In the genomic region with DNA sequence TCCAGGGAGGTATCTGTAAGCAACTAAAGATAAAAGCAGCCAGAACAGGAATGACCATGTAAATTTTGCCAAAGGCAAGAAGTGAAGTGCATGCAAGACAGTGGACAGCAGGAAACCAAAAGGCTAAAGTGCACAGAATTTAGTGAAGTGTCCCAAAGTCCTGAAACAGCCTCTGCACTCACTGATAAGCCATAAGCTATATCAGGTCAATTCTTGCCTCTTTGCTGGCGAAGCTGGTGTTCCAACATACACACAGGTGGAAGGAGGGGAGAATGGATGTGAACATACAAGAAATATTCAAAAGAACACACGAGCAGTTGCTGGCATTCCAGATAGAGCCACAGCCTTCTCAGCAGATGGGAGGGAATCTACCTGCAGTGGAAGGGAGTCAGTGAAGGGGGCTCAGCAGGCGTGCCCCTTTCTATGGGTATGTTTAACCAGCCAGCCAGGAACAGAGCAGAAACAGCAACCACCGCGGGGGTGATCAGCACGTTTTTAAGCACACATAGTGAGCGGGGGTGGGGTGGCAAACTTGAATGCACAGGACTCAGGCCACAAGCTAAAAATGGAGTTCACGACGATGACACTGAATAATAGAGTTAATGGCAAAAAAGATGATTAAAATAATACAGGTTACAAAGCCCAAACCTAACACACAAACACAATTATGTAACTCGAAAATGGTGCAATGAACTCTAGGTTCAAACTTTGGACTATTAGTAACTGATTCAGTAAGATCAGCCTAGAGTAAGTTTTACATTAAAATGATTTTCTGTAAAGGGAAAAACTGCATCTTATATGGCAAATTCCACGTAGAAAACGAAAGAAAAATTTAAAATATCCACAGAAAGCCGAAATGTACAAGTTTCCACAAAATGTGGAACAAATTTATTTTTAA, we compare ENCODE assay signal across 1 cellular context.
TF ChIP-seq lines count a peak whose summit lies in the region.

No MANE protein-coding gene starts in this region.

TF ChIP-seq in K562, 482 proteins besides CTCF, POLR2A, EP300 and RAD21 (continued from another document and continues in another):
- TF ChIP-seq, protein P1, sequence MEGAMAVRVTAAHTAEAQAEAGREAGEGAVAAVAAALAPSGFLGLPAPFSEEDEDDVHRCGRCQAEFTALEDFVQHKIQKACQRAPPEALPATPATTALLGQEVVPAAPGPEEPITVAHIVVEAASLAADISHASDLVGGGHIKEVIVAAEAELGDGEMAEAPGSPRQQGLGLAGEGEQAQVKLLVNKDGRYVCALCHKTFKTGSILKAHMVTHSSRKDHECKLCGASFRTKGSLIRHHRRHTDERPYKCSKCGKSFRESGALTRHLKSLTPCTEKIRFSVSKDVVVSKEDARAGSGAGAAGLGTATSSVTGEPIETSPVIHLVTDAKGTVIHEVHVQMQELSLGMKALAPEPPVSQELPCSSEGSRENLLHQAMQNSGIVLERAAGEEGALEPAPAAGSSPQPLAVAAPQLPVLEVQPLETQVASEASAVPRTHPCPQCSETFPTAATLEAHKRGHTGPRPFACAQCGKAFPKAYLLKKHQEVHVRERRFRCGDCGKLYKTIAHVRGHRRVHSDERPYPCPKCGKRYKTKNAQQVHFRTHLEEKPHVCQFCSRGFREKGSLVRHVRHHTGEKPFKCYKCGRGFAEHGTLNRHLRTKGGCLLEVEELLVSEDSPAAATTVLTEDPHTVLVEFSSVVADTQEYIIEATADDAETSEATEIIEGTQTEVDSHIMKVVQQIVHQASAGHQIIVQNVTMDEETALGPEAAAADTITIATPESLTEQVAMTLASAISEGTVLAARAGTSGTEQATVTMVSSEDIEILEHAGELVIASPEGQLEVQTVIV (CRISPR knock-in tag; IDR thresholded peaks at IDR 0.05; ENCODE audit: borderline replicate concordance), result 0 out of 2 replicates have a peak, but pooled peaks have one; percentile 3
- no peak for TF ChIP-seq NUFIP1 (IDR thresholded peaks at IDR 0.05; ENCODE audit: partially characterized antibody)
- TF ChIP-seq, protein P2, sequence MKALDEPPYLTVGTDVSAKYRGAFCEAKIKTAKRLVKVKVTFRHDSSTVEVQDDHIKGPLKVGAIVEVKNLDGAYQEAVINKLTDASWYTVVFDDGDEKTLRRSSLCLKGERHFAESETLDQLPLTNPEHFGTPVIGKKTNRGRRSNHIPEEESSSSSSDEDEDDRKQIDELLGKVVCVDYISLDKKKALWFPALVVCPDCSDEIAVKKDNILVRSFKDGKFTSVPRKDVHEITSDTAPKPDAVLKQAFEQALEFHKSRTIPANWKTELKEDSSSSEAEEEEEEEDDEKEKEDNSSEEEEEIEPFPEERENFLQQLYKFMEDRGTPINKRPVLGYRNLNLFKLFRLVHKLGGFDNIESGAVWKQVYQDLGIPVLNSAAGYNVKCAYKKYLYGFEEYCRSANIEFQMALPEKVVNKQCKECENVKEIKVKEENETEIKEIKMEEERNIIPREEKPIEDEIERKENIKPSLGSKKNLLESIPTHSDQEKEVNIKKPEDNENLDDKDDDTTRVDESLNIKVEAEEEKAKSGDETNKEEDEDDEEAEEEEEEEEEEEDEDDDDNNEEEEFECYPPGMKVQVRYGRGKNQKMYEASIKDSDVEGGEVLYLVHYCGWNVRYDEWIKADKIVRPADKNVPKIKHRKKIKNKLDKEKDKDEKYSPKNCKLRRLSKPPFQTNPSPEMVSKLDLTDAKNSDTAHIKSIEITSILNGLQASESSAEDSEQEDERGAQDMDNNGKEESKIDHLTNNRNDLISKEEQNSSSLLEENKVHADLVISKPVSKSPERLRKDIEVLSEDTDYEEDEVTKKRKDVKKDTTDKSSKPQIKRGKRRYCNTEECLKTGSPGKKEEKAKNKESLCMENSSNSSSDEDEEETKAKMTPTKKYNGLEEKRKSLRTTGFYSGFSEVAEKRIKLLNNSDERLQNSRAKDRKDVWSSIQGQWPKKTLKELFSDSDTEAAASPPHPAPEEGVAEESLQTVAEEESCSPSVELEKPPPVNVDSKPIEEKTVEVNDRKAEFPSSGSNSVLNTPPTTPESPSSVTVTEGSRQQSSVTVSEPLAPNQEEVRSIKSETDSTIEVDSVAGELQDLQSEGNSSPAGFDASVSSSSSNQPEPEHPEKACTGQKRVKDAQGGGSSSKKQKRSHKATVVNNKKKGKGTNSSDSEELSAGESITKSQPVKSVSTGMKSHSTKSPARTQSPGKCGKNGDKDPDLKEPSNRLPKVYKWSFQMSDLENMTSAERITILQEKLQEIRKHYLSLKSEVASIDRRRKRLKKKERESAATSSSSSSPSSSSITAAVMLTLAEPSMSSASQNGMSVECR (CRISPR knock-in tag; IDR thresholded peaks at IDR 0.05), result peak; percentile 56; the same call in 1 of the 2 replicates
- TF ChIP-seq, protein P3, sequence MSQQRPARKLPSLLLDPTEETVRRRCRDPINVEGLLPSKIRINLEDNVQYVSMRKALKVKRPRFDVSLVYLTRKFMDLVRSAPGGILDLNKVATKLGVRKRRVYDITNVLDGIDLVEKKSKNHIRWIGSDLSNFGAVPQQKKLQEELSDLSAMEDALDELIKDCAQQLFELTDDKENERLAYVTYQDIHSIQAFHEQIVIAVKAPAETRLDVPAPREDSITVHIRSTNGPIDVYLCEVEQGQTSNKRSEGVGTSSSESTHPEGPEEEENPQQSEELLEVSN (IDR thresholded peaks at IDR 0.05; ENCODE audit: borderline replicate concordance in 1 of 2, extremely low read depth in 1 of 2, insufficient read depth in 1 of 2, insufficient read length in 1 of 2, low read depth in 1 of 2, low read length in 1 of 2, poor library complexity in 1 of 2, severe bottlenecking in 1 of 2), result peak in 1 of 2 experiments; percentile 43
- TF ChIP-seq, protein P4, sequence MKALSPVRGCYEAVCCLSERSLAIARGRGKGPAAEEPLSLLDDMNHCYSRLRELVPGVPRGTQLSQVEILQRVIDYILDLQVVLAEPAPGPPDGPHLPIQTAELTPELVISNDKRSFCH (CRISPR knock-in tag; IDR thresholded peaks at IDR 0.05), result no peak
- TF ChIP-seq, protein P4 (tag; IDR thresholded peaks at IDR 0.05), result 0 out of 2 replicates have a peak, but pooled peaks have one; percentile 49
- TF ChIP-seq, protein P5, sequence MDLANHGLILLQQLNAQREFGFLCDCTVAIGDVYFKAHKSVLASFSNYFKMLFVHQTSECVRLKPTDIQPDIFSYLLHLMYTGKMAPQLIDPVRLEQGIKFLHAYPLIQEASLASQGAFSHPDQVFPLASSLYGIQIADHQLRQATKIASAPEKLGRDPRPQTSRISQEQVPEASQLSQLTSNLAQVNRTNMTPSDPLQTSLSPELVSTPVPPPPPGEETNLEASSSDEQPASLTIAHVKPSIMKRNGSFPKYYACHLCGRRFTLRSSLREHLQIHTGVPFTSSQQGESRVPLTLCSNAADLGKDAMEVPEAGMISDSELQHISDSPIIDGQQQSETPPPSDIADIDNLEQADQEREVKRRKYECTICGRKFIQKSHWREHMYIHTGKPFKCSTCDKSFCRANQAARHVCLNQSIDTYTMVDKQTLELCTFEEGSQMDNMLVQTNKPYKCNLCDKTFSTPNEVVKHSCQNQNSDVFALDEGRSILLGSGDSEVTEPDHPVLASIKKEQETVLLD (IDR thresholded peaks at IDR 0.05), result peak; percentile 49; the same call in 1 of the 2 replicates
- peak; percentile 57; the same call in 1 of the 2 replicates for TF ChIP-seq XRCC3 (IDR thresholded peaks at IDR 0.05)
- 0 out of 2 replicates have a peak, but pooled peaks have one; percentile 30 for TF ChIP-seq ELF4 (CRISPR knock-in tag; IDR thresholded peaks at IDR 0.05)
- TF ChIP-seq, protein P6, sequence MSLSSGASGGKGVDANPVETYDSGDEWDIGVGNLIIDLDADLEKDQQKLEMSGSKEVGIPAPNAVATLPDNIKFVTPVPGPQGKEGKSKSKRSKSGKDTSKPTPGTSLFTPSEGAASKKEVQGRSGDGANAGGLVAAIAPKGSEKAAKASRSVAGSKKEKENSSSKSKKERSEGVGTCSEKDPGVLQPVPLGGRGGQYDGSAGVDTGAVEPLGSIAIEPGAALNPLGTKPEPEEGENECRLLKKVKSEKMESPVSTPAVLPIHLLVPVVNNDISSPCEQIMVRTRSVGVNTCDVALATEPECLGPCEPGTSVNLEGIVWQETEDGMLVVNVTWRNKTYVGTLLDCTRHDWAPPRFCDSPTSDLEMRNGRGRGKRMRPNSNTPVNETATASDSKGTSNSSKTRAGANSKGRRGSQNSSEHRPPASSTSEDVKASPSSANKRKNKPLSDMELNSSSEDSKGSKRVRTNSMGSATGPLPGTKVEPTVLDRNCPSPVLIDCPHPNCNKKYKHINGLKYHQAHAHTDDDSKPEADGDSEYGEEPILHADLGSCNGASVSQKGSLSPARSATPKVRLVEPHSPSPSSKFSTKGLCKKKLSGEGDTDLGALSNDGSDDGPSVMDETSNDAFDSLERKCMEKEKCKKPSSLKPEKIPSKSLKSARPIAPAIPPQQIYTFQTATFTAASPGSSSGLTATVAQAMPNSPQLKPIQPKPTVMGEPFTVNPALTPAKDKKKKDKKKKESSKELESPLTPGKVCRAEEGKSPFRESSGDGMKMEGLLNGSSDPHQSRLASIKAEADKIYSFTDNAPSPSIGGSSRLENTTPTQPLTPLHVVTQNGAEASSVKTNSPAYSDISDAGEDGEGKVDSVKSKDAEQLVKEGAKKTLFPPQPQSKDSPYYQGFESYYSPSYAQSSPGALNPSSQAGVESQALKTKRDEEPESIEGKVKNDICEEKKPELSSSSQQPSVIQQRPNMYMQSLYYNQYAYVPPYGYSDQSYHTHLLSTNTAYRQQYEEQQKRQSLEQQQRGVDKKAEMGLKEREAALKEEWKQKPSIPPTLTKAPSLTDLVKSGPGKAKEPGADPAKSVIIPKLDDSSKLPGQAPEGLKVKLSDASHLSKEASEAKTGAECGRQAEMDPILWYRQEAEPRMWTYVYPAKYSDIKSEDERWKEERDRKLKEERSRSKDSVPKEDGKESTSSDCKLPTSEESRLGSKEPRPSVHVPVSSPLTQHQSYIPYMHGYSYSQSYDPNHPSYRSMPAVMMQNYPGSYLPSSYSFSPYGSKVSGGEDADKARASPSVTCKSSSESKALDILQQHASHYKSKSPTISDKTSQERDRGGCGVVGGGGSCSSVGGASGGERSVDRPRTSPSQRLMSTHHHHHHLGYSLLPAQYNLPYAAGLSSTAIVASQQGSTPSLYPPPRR (CRISPR knock-in tag; IDR thresholded peaks at IDR 0.05; ENCODE audit: borderline replicate concordance), result no peak
- no peak for TF ChIP-seq ZNF12 (CRISPR knock-in tag; IDR thresholded peaks at IDR 0.05)
- TF ChIP-seq, protein P7, sequence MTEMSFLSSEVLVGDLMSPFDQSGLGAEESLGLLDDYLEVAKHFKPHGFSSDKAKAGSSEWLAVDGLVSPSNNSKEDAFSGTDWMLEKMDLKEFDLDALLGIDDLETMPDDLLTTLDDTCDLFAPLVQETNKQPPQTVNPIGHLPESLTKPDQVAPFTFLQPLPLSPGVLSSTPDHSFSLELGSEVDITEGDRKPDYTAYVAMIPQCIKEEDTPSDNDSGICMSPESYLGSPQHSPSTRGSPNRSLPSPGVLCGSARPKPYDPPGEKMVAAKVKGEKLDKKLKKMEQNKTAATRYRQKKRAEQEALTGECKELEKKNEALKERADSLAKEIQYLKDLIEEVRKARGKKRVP (CRISPR knock-in tag; IDR thresholded peaks at IDR 0.05), result no peak
- TF ChIP-seq, protein P8, sequence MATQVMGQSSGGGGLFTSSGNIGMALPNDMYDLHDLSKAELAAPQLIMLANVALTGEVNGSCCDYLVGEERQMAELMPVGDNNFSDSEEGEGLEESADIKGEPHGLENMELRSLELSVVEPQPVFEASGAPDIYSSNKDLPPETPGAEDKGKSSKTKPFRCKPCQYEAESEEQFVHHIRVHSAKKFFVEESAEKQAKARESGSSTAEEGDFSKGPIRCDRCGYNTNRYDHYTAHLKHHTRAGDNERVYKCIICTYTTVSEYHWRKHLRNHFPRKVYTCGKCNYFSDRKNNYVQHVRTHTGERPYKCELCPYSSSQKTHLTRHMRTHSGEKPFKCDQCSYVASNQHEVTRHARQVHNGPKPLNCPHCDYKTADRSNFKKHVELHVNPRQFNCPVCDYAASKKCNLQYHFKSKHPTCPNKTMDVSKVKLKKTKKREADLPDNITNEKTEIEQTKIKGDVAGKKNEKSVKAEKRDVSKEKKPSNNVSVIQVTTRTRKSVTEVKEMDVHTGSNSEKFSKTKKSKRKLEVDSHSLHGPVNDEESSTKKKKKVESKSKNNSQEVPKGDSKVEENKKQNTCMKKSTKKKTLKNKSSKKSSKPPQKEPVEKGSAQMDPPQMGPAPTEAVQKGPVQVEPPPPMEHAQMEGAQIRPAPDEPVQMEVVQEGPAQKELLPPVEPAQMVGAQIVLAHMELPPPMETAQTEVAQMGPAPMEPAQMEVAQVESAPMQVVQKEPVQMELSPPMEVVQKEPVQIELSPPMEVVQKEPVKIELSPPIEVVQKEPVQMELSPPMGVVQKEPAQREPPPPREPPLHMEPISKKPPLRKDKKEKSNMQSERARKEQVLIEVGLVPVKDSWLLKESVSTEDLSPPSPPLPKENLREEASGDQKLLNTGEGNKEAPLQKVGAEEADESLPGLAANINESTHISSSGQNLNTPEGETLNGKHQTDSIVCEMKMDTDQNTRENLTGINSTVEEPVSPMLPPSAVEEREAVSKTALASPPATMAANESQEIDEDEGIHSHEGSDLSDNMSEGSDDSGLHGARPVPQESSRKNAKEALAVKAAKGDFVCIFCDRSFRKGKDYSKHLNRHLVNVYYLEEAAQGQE (CRISPR knock-in tag; IDR thresholded peaks at IDR 0.05; ENCODE audit: low read depth), result no peak
- TF ChIP-seq CEBPB (tag; IDR thresholded peaks at IDR 0.05), result no peak
- TF ChIP-seq SREBF1 (IDR thresholded peaks at IDR 0.05; ENCODE audit: borderline replicate concordance, low read depth, low read length), result no peak
- TF ChIP-seq, protein P9, sequence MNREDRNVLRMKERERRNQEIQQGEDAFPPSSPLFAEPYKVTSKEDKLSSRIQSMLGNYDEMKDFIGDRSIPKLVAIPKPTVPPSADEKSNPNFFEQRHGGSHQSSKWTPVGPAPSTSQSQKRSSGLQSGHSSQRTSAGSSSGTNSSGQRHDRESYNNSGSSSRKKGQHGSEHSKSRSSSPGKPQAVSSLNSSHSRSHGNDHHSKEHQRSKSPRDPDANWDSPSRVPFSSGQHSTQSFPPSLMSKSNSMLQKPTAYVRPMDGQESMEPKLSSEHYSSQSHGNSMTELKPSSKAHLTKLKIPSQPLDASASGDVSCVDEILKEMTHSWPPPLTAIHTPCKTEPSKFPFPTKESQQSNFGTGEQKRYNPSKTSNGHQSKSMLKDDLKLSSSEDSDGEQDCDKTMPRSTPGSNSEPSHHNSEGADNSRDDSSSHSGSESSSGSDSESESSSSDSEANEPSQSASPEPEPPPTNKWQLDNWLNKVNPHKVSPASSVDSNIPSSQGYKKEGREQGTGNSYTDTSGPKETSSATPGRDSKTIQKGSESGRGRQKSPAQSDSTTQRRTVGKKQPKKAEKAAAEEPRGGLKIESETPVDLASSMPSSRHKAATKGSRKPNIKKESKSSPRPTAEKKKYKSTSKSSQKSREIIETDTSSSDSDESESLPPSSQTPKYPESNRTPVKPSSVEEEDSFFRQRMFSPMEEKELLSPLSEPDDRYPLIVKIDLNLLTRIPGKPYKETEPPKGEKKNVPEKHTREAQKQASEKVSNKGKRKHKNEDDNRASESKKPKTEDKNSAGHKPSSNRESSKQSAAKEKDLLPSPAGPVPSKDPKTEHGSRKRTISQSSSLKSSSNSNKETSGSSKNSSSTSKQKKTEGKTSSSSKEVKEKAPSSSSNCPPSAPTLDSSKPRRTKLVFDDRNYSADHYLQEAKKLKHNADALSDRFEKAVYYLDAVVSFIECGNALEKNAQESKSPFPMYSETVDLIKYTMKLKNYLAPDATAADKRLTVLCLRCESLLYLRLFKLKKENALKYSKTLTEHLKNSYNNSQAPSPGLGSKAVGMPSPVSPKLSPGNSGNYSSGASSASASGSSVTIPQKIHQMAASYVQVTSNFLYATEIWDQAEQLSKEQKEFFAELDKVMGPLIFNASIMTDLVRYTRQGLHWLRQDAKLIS (CRISPR knock-in tag; IDR thresholded peaks at IDR 0.05), result no peak
- TF ChIP-seq ZFP1 (CRISPR knock-in tag; IDR thresholded peaks at IDR 0.05), result no peak
- 0 out of 2 replicates have a peak, but pooled peaks have one; percentile 49 for TF ChIP-seq HDGF (IDR thresholded peaks at IDR 0.05)
- TF ChIP-seq BHLHE40 (IDR thresholded peaks at IDR 0.05; ENCODE audit: low read length), result peak; percentile 72
- TF ChIP-seq EGR1 (conservative IDR thresholded peaks at IDR 0.05), result peak; percentile 81
- TF ChIP-seq FOXK1 (CRISPR knock-in tag; IDR thresholded peaks at IDR 0.05; ENCODE audit: borderline replicate concordance), result no peak
